Comparison of ENCODE assay signal across 12 cellular contexts in genomic region chr10:60827791-60828488, GRCh38. TPM values are rescaled to one million over a fixed set of nuclear protein-coding genes. Genes with fewer than 3 reads are reported as not detected.
DNase-seq lines count a peak whose midpoint lies in the region; ATAC-seq, FAIRE-seq and TF ChIP-seq lines count a peak whose summit lies in the region.
"Had no signal": no experiment of that assay in that cellular context is flagged by ENCODE, and none has a peak within 500 bp of the region (broad histone marks: within the 10 kb centered on the region; RNA-seq: fewer than 3 reads in every experiment).

No MANE protein-coding gene starts in this region.

- H2AFZ ChIP-seq in HepG2 (ENCODE audit: low read length): no peak overlapping the region

- DNase-seq in Right ventricle myocardium inferior (ENCODE audit: missing footprints): no peak
- DNase-seq in cardiac septum (ENCODE audit: low spot score): no peak
- DNase-seq in coronary artery (ENCODE audit: low spot score): no peak
- DNase-seq in HepG2 (ENCODE audit: low spot score): peak; percentile 22
- DNase-seq in stimulated activated naive CD8-positive, alpha-beta T cell treated with anti-CD3 and anti-CD28 coated beads, Interleukin-15, amount 100 ng/mL, for 72 hours: no peak
- DNase-seq in endodermal cell: no peak
- DNase-seq in activated CD8-positive, alpha-beta memory T cell treated with anti-CD3 and anti-CD28 coated beads for 24 hours: no peak
- no peak for DNase-seq in mucosa of descending colon
- DNase-seq: amygdala, NCI-H524 had no signal

- peaks cover 12% of the 10 kb centered on the region for H3K4me1 Mint-ChIP-seq in stimulated activated naive CD8-positive, alpha-beta T cell treated with anti-CD3 and anti-CD28 coated beads, Interleukin-15, amount 100 ng/mL, for 72 hours
- H3K4me1 Mint-ChIP-seq in endodermal cell: peaks cover 2% of the 10 kb centered on the region

- no TSS peak for BruUV-seq in HepG2 (replicated peaks; lab: Mats Ljungman, UMichigan)

- no peaks in the 10 kb centered on the region for H3K36me3 ChIP-seq in HepG2 (replicated peaks in 1 of 2; ENCODE audit: control insufficient read depth in 1 of 2, insufficient read depth in 2 of 2, low read length in 2 of 2)
- no peaks in the 10 kb centered on the region for H3K36me3 ChIP-seq in endodermal cell (ENCODE audit: control insufficient read depth, insufficient read depth, low read length)
- no peaks in the 10 kb centered on the region for H3K36me3 ChIP-seq in mucosa of descending colon (ENCODE audit: low read depth)

- H3K4me3 Mint-ChIP-seq in stimulated activated naive CD8-positive, alpha-beta T cell treated with anti-CD3 and anti-CD28 coated beads, Interleukin-15, amount 100 ng/mL, for 72 hours: no peak overlapping the region
- H3K4me3 Mint-ChIP-seq in endodermal cell: no peak overlapping the region

- 26% methylated on average over 5 of the region's 5 CpGs for WGBS in HepG2 (ENCODE audit: low lambda C conversion rate)
- WGBS in endodermal cell (ENCODE audit: insufficient coverage in 1 of 2, insufficient read length in 1 of 2), 2 experiments: 89 to 93% methylated on average over 2 to 5 of the region's 5 CpGs

- TF ChIP-seq EP300 in HepG2 (IDR thresholded peaks at IDR 0.05; ENCODE audit: low read depth in 2 of 2, low read length in 2 of 2): no peak
- no peak for TF ChIP-seq EP300 in HepG2 (CRISPR knock-in tag; IDR thresholded peaks at IDR 0.05; ENCODE audit: borderline replicate concordance)

- TF ChIP-seq CTCF in coronary artery (IDR thresholded peaks at IDR 0.05): no peak
- no peak for TF ChIP-seq CTCF in HepG2 (CRISPR knock-in tag; IDR thresholded peaks at IDR 0.05)
- no peak for TF ChIP-seq CTCF in endodermal cell (conservative IDR thresholded peaks at IDR 0.05)
- no peak for TF ChIP-seq CTCF in mucosa of descending colon (IDR thresholded peaks at IDR 0.05)

- ATAC-seq in Right ventricle myocardium inferior (peak; percentile 67), HepG2 (no peak), mucosa of descending colon (no peak)
- no peak for ATAC-seq in stimulated activated naive CD8-positive, alpha-beta T cell treated with anti-CD3 and anti-CD28 coated beads, Interleukin-15, amount 100 ng/mL, for 72 hours
- ATAC-seq: A549 had no signal

- H3K27ac ChIP-seq in coronary artery: peak overlapping the region; percentile 4 to 54
- H3K27ac ChIP-seq in HepG2 (ENCODE audit: extremely low read length, insufficient read depth, low read length): no peak overlapping the region
- no peak overlapping the region for H3K27ac ChIP-seq in endodermal cell (ENCODE audit: low read depth, low read length)
- H3K27ac ChIP-seq: A549 had no signal

- H3K36me3 Mint-ChIP-seq in endodermal cell (ENCODE audit: low read depth): no peaks in the 10 kb centered on the region

- POLR2A ChIA-PET in HepG2 (lab: Yijun Ruan, JAX): no interaction called here

- H3K27me3 ChIP-seq in HepG2 (ENCODE audit: control insufficient read depth in 1 of 2, insufficient read depth in 2 of 2, low read length in 2 of 2) (no peaks in the 10 kb centered on the region; a peak in 1 of 5 replicates), endodermal cell (ENCODE audit: control insufficient read depth, insufficient read depth, low read length, poor library complexity, severe bottlenecking) (no peaks in the 10 kb centered on the region)

- CTCF ChIA-PET in HepG2 (lab: Yijun Ruan, JAX; ENCODE audit: low intra/inter-chr PET ratio, low total read pairs): no interaction called here

- H3K27me3 Mint-ChIP-seq in stimulated activated naive CD8-positive, alpha-beta T cell treated with anti-CD3 and anti-CD28 coated beads, Interleukin-15, amount 100 ng/mL, for 72 hours: no peaks in the 10 kb centered on the region
- no peaks in the 10 kb centered on the region for H3K27me3 Mint-ChIP-seq in endodermal cell (ENCODE audit: insufficient read depth)

- H3K4me2 ChIP-seq in HepG2 (ENCODE audit: low read depth, low read length): no peak overlapping the region; the same call in 1 of the 2 replicates
- H3K4me2 ChIP-seq: A549 had no signal

- H3K4me3 ChIP-seq in coronary artery (peak overlapping the region; percentile 15), HepG2 (replicated peaks in 1 of 3; ENCODE audit: insufficient read depth in 1 of 3, low read depth in 2 of 3, low read length in 3 of 3) (no peak overlapping the region), endodermal cell (ENCODE audit: low read length) (no peak overlapping the region), mucosa of descending colon (no peak overlapping the region)
- H3K4me3 ChIP-seq: A549 had no signal

- H3K9me3 Mint-ChIP-seq in stimulated activated naive CD8-positive, alpha-beta T cell treated with anti-CD3 and anti-CD28 coated beads, Interleukin-15, amount 100 ng/mL, for 72 hours: no peaks in the 10 kb centered on the region
- H3K9me3 Mint-ChIP-seq in endodermal cell: no peaks in the 10 kb centered on the region

- no peaks in the 10 kb centered on the region for H4K20me1 ChIP-seq in HepG2 (ENCODE audit: insufficient read depth, low read length)

- no peak for TF ChIP-seq RAD21 in HepG2 (CRISPR knock-in tag; IDR thresholded peaks at IDR 0.05)

- intact Hi-C loops in Right ventricle myocardium inferior (cut with DNase I) (no loop called here), cardiac septum (cut with DNase I) (loop anchor here (5.0 kb wide), 1 partner anchor 51 kb away; the partner anchor contains the start of gene CDK1), HepG2 (cut with micrococcal nuclease; ENCODE audit: unreplicated experiment) (loop anchor here (10.0 kb wide), 1 partner anchor 317 kb away; no protein-coding TSS in a partner anchor), mucosa of descending colon (cut with DNase I, micrococcal nuclease) (no loop called here)

- H3K4me1 ChIP-seq in HepG2 (ENCODE audit: insufficient read depth, low read length) (peaks cover 12% of the 10 kb centered on the region; the same call in 1 of the 2 replicates), endodermal cell (ENCODE audit: control insufficient read depth, insufficient read depth, low read length) (peaks cover 3% of the 10 kb centered on the region), mucosa of descending colon (ENCODE audit: low read depth) (no peaks in the 10 kb centered on the region)

- no peak overlapping the region for H3K27ac Mint-ChIP-seq in stimulated activated naive CD8-positive, alpha-beta T cell treated with anti-CD3 and anti-CD28 coated beads, Interleukin-15, amount 100 ng/mL, for 72 hours
- H3K27ac Mint-ChIP-seq in endodermal cell: no peak overlapping the region

- in situ Hi-C loops in HepG2 (cut with HindIII; ENCODE audit: extremely low pct_ligation_motif_present, low pct_unique_long_range_greater_than_20kb): loop anchor here (10.0 kb wide), 1 partner anchor 137 kb away; no protein-coding TSS in a partner anchor

- no peak for TF ChIP-seq POLR2A in HepG2 (IDR thresholded peaks at IDR 0.05; ENCODE audit: insufficient read depth in 1 of 2, low read depth in 2 of 2, low read length in 2 of 2)

- no peak for FAIRE-seq in HepG2 (lab: Jason Lieb, UNC)
- FAIRE-seq: A549, TTC549 had no signal

- no peak overlapping the region for H3K9ac ChIP-seq in HepG2 (ENCODE audit: insufficient read depth, low read depth, low read length)
- no peak overlapping the region for H3K9ac ChIP-seq in endodermal cell (ENCODE audit: extremely low read depth, low read length, poor library complexity, severe bottlenecking)

- H3K9me3 ChIP-seq in HepG2 (ENCODE audit: low read length): no peaks in the 10 kb centered on the region
- no peaks in the 10 kb centered on the region for H3K9me3 ChIP-seq in endodermal cell (ENCODE audit: control insufficient read depth, low read length)
- H3K9me3 ChIP-seq in mucosa of descending colon: no peaks in the 10 kb centered on the region
- H3K9me3 ChIP-seq: A549 had no signal

- H3K79me2 ChIP-seq in HepG2 (ENCODE audit: insufficient read depth, low read length): no peaks in the 10 kb centered on the region

TF ChIP-seq in HepG2, 621 proteins besides CTCF, POLR2A, EP300 and RAD21:
- TF ChIP-seq ZNF614 (CRISPR knock-in tag; IDR thresholded peaks at IDR 0.05; ENCODE audit: borderline replicate concordance): no peak
- TF ChIP-seq HNRNPLL (IDR thresholded peaks at IDR 0.05; ENCODE audit: low read depth, low read length, poor library complexity, severe bottlenecking): no peak
- TF ChIP-seq JARID2 (CRISPR knock-in tag; IDR thresholded peaks at IDR 0.05; ENCODE audit: insufficient replicate concordance): no peak
- TF ChIP-seq HHEX (CRISPR knock-in tag; IDR thresholded peaks at IDR 0.05): no peak
- TF ChIP-seq NR2F6 (IDR thresholded peaks at IDR 0.05): peak; percentile 10; the same call in 1 of the 2 replicates
- no peak for TF ChIP-seq NR2F6 (CRISPR knock-in tag; IDR thresholded peaks at IDR 0.05)
- TF ChIP-seq HOXA7 (CRISPR knock-in tag; IDR thresholded peaks at IDR 0.05): no peak
TF ChIP-seq in HepG2: peak in this region for 1.

RNA-seq across cellular contexts. Expression of gene CDK1, which starts 49.7 kb away (rescaled TPM):
- total RNA-seq in Right ventricle myocardium inferior (4.1 TPM), cardiac septum (0.35 TPM), HepG2 (2016; rRNA removed; fragmentation: Illumina TruSeq; extraction: Trizol) (132 and 221 TPM in 2 replicates), endodermal cell (100 to 1,000 TPM in 1 of 2 donors, 10 to 100 TPM in 1; 78.3 to 145 TPM), mucosa of descending colon (10 to 100 TPM in 1 of 3 donors, 1 to 10 TPM in 2; 2.7 to 21.2 (median 6.6) TPM)
- 25.7 and 32.5 TPM in 2 replicates for total RNA-seq in HepG2 (2016; cell fraction: cytosol; rRNA removed; fragmentation: Illumina TruSeq; extraction: Trizol; ENCODE audit: low read depth)
- 132 and 217 TPM in 2 replicates for total RNA-seq in HepG2 (2016; cell fraction: insoluble cytoplasmic fraction; rRNA removed; fragmentation: Illumina TruSeq; extraction: Trizol)
- total RNA-seq in HepG2 (2016; cell fraction: membrane; rRNA removed; fragmentation: Illumina TruSeq; extraction: Trizol): 45.2 and 55.5 TPM in 2 replicates
- 113 and 116 TPM in 2 replicates for total RNA-seq in HepG2 (2016; cell fraction: nucleus; rRNA removed; fragmentation: Illumina TruSeq; extraction: Trizol)
- 23.1 and 42.6 TPM in 2 replicates for polyA plus RNA-seq in HepG2 (2011; rRNA removed)
- polyA plus RNA-seq in HepG2 (2011; cell fraction: cytosol; rRNA removed): 12.9 and 15.9 TPM in 2 replicates
- 23.4 and 24.8 TPM in 2 replicates for polyA plus RNA-seq in HepG2 (2011; cell fraction: nucleus; rRNA removed)
- polyA plus RNA-seq in HepG2 (2012): 20.0 and 41.3 TPM in 2 replicates
- 7.5 and 9.0 TPM in 2 replicates for polyA plus RNA-seq in HepG2 (2016; cell fraction: cytosol; fragmentation: Illumina TruSeq; extraction: Trizol; ENCODE audit: low read depth)
- polyA plus RNA-seq in HepG2 (2016; cell fraction: insoluble cytoplasmic fraction; fragmentation: Illumina TruSeq; extraction: Trizol; ENCODE audit: low read depth): 154 and 181 TPM in 2 replicates
- 17.0 and 17.2 TPM in 2 replicates for polyA plus RNA-seq in HepG2 (2016; cell fraction: membrane; fragmentation: Illumina TruSeq; extraction: Trizol; ENCODE audit: low read depth)
- 177 and 183 TPM in 2 replicates for polyA plus RNA-seq in HepG2 (2016; cell fraction: nucleus; fragmentation: Illumina TruSeq; extraction: Trizol; ENCODE audit: insufficient read depth, low read depth)
- polyA minus RNA-seq in HepG2 (2011; rRNA and poly(A)+ RNA removed; ENCODE audit: low replicate concordance): 6.0 and 23.9 TPM in 2 replicates
- polyA minus RNA-seq in HepG2 (2011; cell fraction: cytosol; rRNA and poly(A)+ RNA removed): 9.6 and 14.5 TPM in 2 replicates
- polyA minus RNA-seq in HepG2 (2011; cell fraction: nucleus; rRNA and poly(A)+ RNA removed): 33.8 and 62.3 TPM in 2 replicates
- polyA plus RNA-seq in endodermal cell (2013, experiment 1 of 2): 182 TPM
- 182 TPM for polyA plus RNA-seq in endodermal cell (2013, experiment 2 of 2)

Comparison
In these comparisons a context has a peak if more than half of its experiments do, and no peak if none do; other contexts are left out.
1. intact Hi-C loops: an anchor here in cardiac septum (5.0 kb wide) and HepG2 (10.0 kb wide); none called in Right ventricle myocardium inferior and mucosa of descending colon.
2. H3K27ac ChIP-seq: peak in coronary artery (2 of 2); none in HepG2 (single experiment) and endodermal cell (single experiment).